In the genomic region with DNA sequence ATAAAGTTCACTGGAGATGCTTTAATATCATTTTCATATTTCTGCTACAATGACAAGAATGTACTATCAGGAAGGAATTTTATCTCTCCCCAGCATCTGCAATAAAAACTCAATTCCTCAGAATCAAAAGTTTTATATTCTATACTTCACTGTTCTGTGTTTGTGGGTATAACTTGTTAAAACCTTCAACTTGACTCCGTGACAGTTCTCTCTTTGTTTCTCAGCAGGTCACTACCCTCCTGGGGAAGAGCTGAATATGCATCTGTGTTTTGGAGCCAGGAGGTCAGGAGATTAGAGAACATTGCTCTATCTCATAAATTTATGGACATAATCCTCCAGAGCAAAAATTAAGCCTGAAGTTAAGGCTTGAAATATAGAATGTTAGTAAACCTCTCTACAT, we compare ENCODE assay signal across 23 cellular contexts.
DNase-seq lines count a peak whose midpoint lies in the region; ATAC-seq, FAIRE-seq and TF ChIP-seq lines count a peak whose summit lies in the region.
"Had no signal": no experiment of that assay in that cellular context is flagged by ENCODE, and none has a peak within 500 bp of the region (broad histone marks: within the 10 kb centered on the region; RNA-seq: fewer than 3 reads in every experiment).

No MANE protein-coding gene starts in this region.

- intact Hi-C loops in activated CD8-positive, alpha-beta T cell treated with anti-CD3 and anti-CD28 coated beads for 36 hours (cut with micrococcal nuclease), result no loop called here

- H3K9me3 ChIP-seq in osteoblast (ENCODE audit: low read depth, low read length), result no peaks in the 10 kb centered on the region
- H3K9me3 ChIP-seq: Caco-2 had no signal

- CTCF ChIA-PET in activated CD8-positive, alpha-beta T cell treated with anti-CD3 and anti-CD28 coated beads for 36 hours (lab: Charles Lee), result no interaction called here

- peaks cover 11% of the 10 kb centered on the region for H3K27me3 Mint-ChIP-seq in activated CD8-positive, alpha-beta T cell treated with anti-CD3 and anti-CD28 coated beads for 36 hours

- H3K79me2 ChIP-seq in osteoblast (ENCODE audit: insufficient read depth, low read length), result no peaks in the 10 kb centered on the region

- H3K36me3 ChIP-seq in osteoblast (ENCODE audit: insufficient read depth, low read length), result no peaks in the 10 kb centered on the region

- DNase-seq in NCI-H748 (lab: John Stamatoyannopoulos, UW; ENCODE audit: unreplicated experiment) (peak; percentile 47), NCI-H748 treated with DMSO at 0.1 percent for 48 hours (lab: John Stamatoyannopoulos, UW) (no peak), D721Med (ENCODE audit: insufficient read length, low spot score) (no peak), SK-MEL-5 (ENCODE audit: low read depth, low spot score) (peak; percentile 57), osteoblast (ENCODE audit: insufficient read length, low spot score, missing footprints) (peak; percentile 14), T-helper 1 cell (no peak)
- no peak for DNase-seq in activated CD8-positive, alpha-beta T cell treated with anti-CD3 and anti-CD28 coated beads for 36 hours
- DNase-seq: 8988T; ACHN; C1 segment of cervical spinal cord; Caco-2; CD4-positive, alpha-beta memory T cell; DMS 273 treated with DMSO at 0.1 percent for 48 hours; DMS79; EL; GDM1; GM23248; H9 had no signal

- H3K9me3 Mint-ChIP-seq in activated CD8-positive, alpha-beta T cell treated with anti-CD3 and anti-CD28 coated beads for 36 hours, result no peaks in the 10 kb centered on the region
- H3K9me3 Mint-ChIP-seq: CD4-positive, alpha-beta memory T cell had no signal

- H3K4me1 Mint-ChIP-seq in activated CD8-positive, alpha-beta T cell treated with anti-CD3 and anti-CD28 coated beads for 36 hours (ENCODE audit: low read depth), result no peaks in the 10 kb centered on the region
- H3K4me1 Mint-ChIP-seq: CD4-positive, alpha-beta memory T cell had no signal

- H3K4me2 ChIP-seq in osteoblast (ENCODE audit: insufficient read depth, low read length), result no peak overlapping the region
- H3K4me2 ChIP-seq: A549 had no signal

- no peak overlapping the region for H3K27ac ChIP-seq in osteoblast (ENCODE audit: low read depth, low read length)
- H3K27ac ChIP-seq: A549, GM23248 had no signal

- TF ChIP-seq CTCF in D721Med (IDR thresholded peaks at IDR 0.05; ENCODE audit: insufficient read depth, missing control alignments) (no peak), osteoblast (IDR thresholded peaks at IDR 0.05; ENCODE audit: extremely low read depth, low read depth, low read length) (no peak)
- TF ChIP-seq CTCF in activated CD8-positive, alpha-beta T cell treated with anti-CD3 and anti-CD28 coated beads for 36 hours (IDR thresholded peaks at IDR 0.05), result no peak

- no peak overlapping the region for H3K27ac Mint-ChIP-seq in activated CD8-positive, alpha-beta T cell treated with anti-CD3 and anti-CD28 coated beads for 36 hours
- H3K27ac Mint-ChIP-seq: CD4-positive, alpha-beta memory T cell; H9 had no signal

- ATAC-seq in activated CD8-positive, alpha-beta T cell treated with anti-CD3 and anti-CD28 coated beads for 36 hours, result no peak
- ATAC-seq: A549, GM12878, HCT116 had no signal

- no peak overlapping the region for H2AFZ ChIP-seq in osteoblast (ENCODE audit: low read length)
- H2AFZ ChIP-seq: GM23248 had no signal

- H3K36me3 Mint-ChIP-seq in activated CD8-positive, alpha-beta T cell treated with anti-CD3 and anti-CD28 coated beads for 36 hours (ENCODE audit: low read depth), result no peaks in the 10 kb centered on the region
- H3K36me3 Mint-ChIP-seq: CD4-positive, alpha-beta memory T cell had no signal

- no peaks in the 10 kb centered on the region for H4K20me1 ChIP-seq in osteoblast (ENCODE audit: insufficient read depth, low read length)

- no peaks in the 10 kb centered on the region for H3K27me3 ChIP-seq in osteoblast (ENCODE audit: insufficient read depth, low read length)

- no peak overlapping the region for H3K4me3 ChIP-seq in osteoblast (ENCODE audit: insufficient read depth, low read length)
- H3K4me3 ChIP-seq: A549, GM12878, GM23248 had no signal

- no peak overlapping the region for H3K4me3 Mint-ChIP-seq in activated CD8-positive, alpha-beta T cell treated with anti-CD3 and anti-CD28 coated beads for 36 hours
- H3K4me3 Mint-ChIP-seq: CD4-positive, alpha-beta memory T cell; H9 had no signal

- in situ Hi-C loops in SK-MEL-5 (cut with HindIII; ENCODE audit: low pct_unique_long_range_greater_than_20kb, low sequenced_read_pairs), result no loop called here

- POLR2A ChIA-PET in activated CD8-positive, alpha-beta T cell treated with anti-CD3 and anti-CD28 coated beads for 36 hours (lab: Charles Lee), result no interaction called here

- H3K4me1 ChIP-seq in osteoblast (ENCODE audit: insufficient read depth, low read length), result no peaks in the 10 kb centered on the region
- H3K4me1 ChIP-seq: A549, Caco-2 had no signal

- FAIRE-seq in D721Med (lab: Jason Lieb, UNC), result peak; percentile 58
- FAIRE-seq: A549, GM12878, GM19239, H1 had no signal

Comparison
In these comparisons a context has a peak if more than half of its experiments do, and no peak if none do; other contexts are left out.
1. DNase-seq: peak in NCI-H748 (single experiment), SK-MEL-5 (single experiment) and osteoblast (single experiment); none in NCI-H748 treated with DMSO at 0.1 percent for 48 hours (single experiment), D721Med (single experiment), activated CD8-positive, alpha-beta T cell treated with anti-CD3 and anti-CD28 coated beads for 36 hours (single experiment) and T-helper 1 cell (0 of 5).